8 cellular contexts compared by ENCODE assay signal in genomic region chr1:228236744-228237143, GRCh38. TPM values are rescaled to one million over a fixed set of nuclear protein-coding genes. Genes with fewer than 3 reads are reported as not detected.
DNase-seq lines count a peak whose midpoint lies in the region; ATAC-seq, FAIRE-seq and TF ChIP-seq lines count a peak whose summit lies in the region.

No MANE protein-coding gene starts in this region.

- WGBS in HepG2 (ENCODE audit: low lambda C conversion rate), result 8% methylated on average over 5 of the region's 5 CpGs

- peak; percentile 68 for FAIRE-seq in HepG2 (lab: Jason Lieb, UNC)

- H3K79me2 ChIP-seq in HepG2 (ENCODE audit: insufficient read depth, low read length), result no peaks in the 10 kb centered on the region

- peaks cover 7% of the 10 kb centered on the region; the same call in 1 of the 2 replicates for H3K4me1 ChIP-seq in HepG2 (ENCODE audit: insufficient read depth, low read length)

- POLR2A ChIA-PET in HepG2 (lab: Yijun Ruan, JAX), result no interaction called here

- TF ChIP-seq CTCF in astrocyte of the cerebellum (IDR thresholded peaks at IDR 0.05; ENCODE audit: low read depth, low read length, missing control alignments) (peak; percentile 24), HepG2 (CRISPR knock-in tag; IDR thresholded peaks at IDR 0.05) (peak; percentile 67)

- H2AFZ ChIP-seq in HepG2 (ENCODE audit: low read length), result no peak overlapping the region

- TF ChIP-seq RAD21 in HepG2 (CRISPR knock-in tag; IDR thresholded peaks at IDR 0.05), result no peak

- H3K4me3 ChIP-seq in astrocyte of the cerebellum (ENCODE audit: low read depth, low read length) (no peak overlapping the region), HepG2 (replicated peaks in 1 of 3; ENCODE audit: insufficient read depth in 1 of 3, low read depth in 2 of 3, low read length in 3 of 3) (no peak overlapping the region)

- no TSS peak for BruUV-seq in HepG2 (replicated peaks; lab: Mats Ljungman, UMichigan)

- peak; percentile 45 for DNase-seq in D341Med (ENCODE audit: low spot score)
- DNase-seq in HT1080 (ENCODE audit: low read depth), result peak; percentile 46
- no peak for DNase-seq in astrocyte of the cerebellum (ENCODE audit: low read depth)
- peak; percentile 55 for DNase-seq in HepG2 (ENCODE audit: low spot score)
- DNase-seq in hippocampal formation (lab: John Stamatoyannopoulos, UW), result no peak
- no peak for DNase-seq in NCI-H345 (lab: John Stamatoyannopoulos, UW)
- no peak for DNase-seq in cerebellum (ENCODE audit: low spot score)

- no peak overlapping the region for H3K4me2 ChIP-seq in HepG2 (ENCODE audit: low read depth, low read length)

- CTCF ChIA-PET in HepG2 (lab: Yijun Ruan, JAX; ENCODE audit: low intra/inter-chr PET ratio, low total read pairs), result interaction anchor here (1.2 kb wide), 1 partner anchor 9 kb away, joined by 3 read pairs; no protein-coding TSS in a partner anchor

- no peaks in the 10 kb centered on the region for H3K36me3 ChIP-seq in HepG2 (replicated peaks in 1 of 2; ENCODE audit: control insufficient read depth in 1 of 2, insufficient read depth in 2 of 2, low read length in 2 of 2)

- H3K27ac ChIP-seq in HepG2 (ENCODE audit: extremely low read length, insufficient read depth, low read length), result no peak overlapping the region

- H4K20me1 ChIP-seq in HepG2 (ENCODE audit: insufficient read depth, low read length), result no peaks in the 10 kb centered on the region

- TF ChIP-seq POLR2A in HepG2 (IDR thresholded peaks at IDR 0.05; ENCODE audit: insufficient read depth in 1 of 2, low read depth in 2 of 2, low read length in 2 of 2), result no peak

- no peak overlapping the region for H3K9ac ChIP-seq in HepG2 (ENCODE audit: insufficient read depth, low read depth, low read length)

- TF ChIP-seq EP300 in HepG2 (IDR thresholded peaks at IDR 0.05; ENCODE audit: low read depth in 2 of 2, low read length in 2 of 2) (no peak), HepG2 (CRISPR knock-in tag; IDR thresholded peaks at IDR 0.05; ENCODE audit: borderline replicate concordance) (no peak)

- peaks cover 10% of the 10 kb centered on the region for H3K9me3 ChIP-seq in HepG2 (ENCODE audit: low read length)

- ATAC-seq in HepG2 (peak; percentile 96), HG03469 (IDR thresholded peaks at IDR 0.05; ENCODE audit: unreplicated experiment) (no peak)

- in situ Hi-C loops in astrocyte of the cerebellum (cut with HindIII; ENCODE audit: low sequenced_read_pairs) (no loop called here), HepG2 (cut with HindIII; ENCODE audit: extremely low pct_ligation_motif_present, low pct_unique_long_range_greater_than_20kb) (no loop called here)

- intact Hi-C loops in HepG2 (cut with micrococcal nuclease; ENCODE audit: unreplicated experiment), result no loop called here

- no peaks in the 10 kb centered on the region; a peak in 1 of 5 replicates for H3K27me3 ChIP-seq in HepG2 (ENCODE audit: control insufficient read depth in 1 of 2, insufficient read depth in 2 of 2, low read length in 2 of 2)

TF ChIP-seq in HepG2, 621 proteins besides CTCF, POLR2A, EP300 and RAD21 (continues in another document):
- TF ChIP-seq, protein P1, sequence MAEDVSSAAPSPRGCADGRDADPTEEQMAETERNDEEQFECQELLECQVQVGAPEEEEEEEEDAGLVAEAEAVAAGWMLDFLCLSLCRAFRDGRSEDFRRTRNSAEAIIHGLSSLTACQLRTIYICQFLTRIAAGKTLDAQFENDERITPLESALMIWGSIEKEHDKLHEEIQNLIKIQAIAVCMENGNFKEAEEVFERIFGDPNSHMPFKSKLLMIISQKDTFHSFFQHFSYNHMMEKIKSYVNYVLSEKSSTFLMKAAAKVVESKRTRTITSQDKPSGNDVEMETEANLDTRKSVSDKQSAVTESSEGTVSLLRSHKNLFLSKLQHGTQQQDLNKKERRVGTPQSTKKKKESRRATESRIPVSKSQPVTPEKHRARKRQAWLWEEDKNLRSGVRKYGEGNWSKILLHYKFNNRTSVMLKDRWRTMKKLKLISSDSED (CRISPR knock-in tag; IDR thresholded peaks at IDR 0.05), result no peak
- TF ChIP-seq NBN (conservative IDR thresholded peaks at IDR 0.05), result no peak
- no peak for TF ChIP-seq RBM22 (optimal IDR thresholded peaks at IDR 0.05; ENCODE audit: low read length)
- no peak for TF ChIP-seq SALL1 (CRISPR knock-in tag; IDR thresholded peaks at IDR 0.05)
- no peak for TF ChIP-seq ZNF230 (CRISPR knock-in tag; IDR thresholded peaks at IDR 0.05)
- TF ChIP-seq ZNF337 (CRISPR knock-in tag; IDR thresholded peaks at IDR 0.05; ENCODE audit: borderline replicate concordance, low read depth), result no peak
- peak; percentile 52; the same call in 1 of the 2 replicates for TF ChIP-seq SMC3 (IDR thresholded peaks at IDR 0.05; ENCODE audit: low read length)
- no peak for TF ChIP-seq RXRB (CRISPR knock-in tag; IDR thresholded peaks at IDR 0.05; ENCODE audit: borderline replicate concordance)
- TF ChIP-seq XBP1 (CRISPR knock-in tag; IDR thresholded peaks at IDR 0.05), result no peak
- 0 out of 4 replicates have a peak, but pooled peaks of 1 of the 2 experiments have one; percentile 21 for TF ChIP-seq HMGXB4 (CRISPR knock-in tag; IDR thresholded peaks at IDR 0.05; ENCODE audit: borderline replicate concordance in 1 of 2, low read depth in 1 of 2)
- TF ChIP-seq KLF11 (CRISPR knock-in tag; IDR thresholded peaks at IDR 0.05), result no peak
- TF ChIP-seq NR0B2 (CRISPR knock-in tag; IDR thresholded peaks at IDR 0.05), result no peak
- peak; percentile 52 for TF ChIP-seq XRCC5 (optimal IDR thresholded peaks at IDR 0.05; ENCODE audit: low read length)
- 0 out of 2 replicates have a peak, but pooled peaks have one; percentile 14 for TF ChIP-seq ZNF331 (CRISPR knock-in tag; IDR thresholded peaks at IDR 0.05)
- no peak for TF ChIP-seq ZNF225 (CRISPR knock-in tag; IDR thresholded peaks at IDR 0.05)
- TF ChIP-seq ZBTB46 (CRISPR knock-in tag; IDR thresholded peaks at IDR 0.05; ENCODE audit: borderline replicate concordance), result no peak
- TF ChIP-seq STAG1 (CRISPR knock-in tag; IDR thresholded peaks at IDR 0.05), result peak; percentile 49

RNA-seq across cellular contexts. Expression of gene OBSCN, which starts 28.9 kb away (rescaled TPM):
- total RNA-seq in HT1080 (2014; rRNA removed; shearing (Covaris generic)), result 0.66 and 2.3 TPM in 2 replicates
- polyA plus RNA-seq in HT1080 (2015; cell fraction: cytosol; rRNA removed), result 0.34 and 1.1 TPM in 2 replicates
- polyA plus RNA-seq in HT1080 (2015; cell fraction: nucleus; rRNA removed), result 1.5 and 4.2 TPM in 2 replicates
- total RNA-seq in HepG2 (2016; rRNA removed; fragmentation: Illumina TruSeq; extraction: Trizol) (0.08 and 0.20 TPM in 2 replicates), cerebellum (52.9 TPM)
- total RNA-seq in HepG2 (2016; cell fraction: cytosol; rRNA removed; fragmentation: Illumina TruSeq; extraction: Trizol; ENCODE audit: low read depth), result not detected in 2 replicates
- total RNA-seq in HepG2 (2016; cell fraction: insoluble cytoplasmic fraction; rRNA removed; fragmentation: Illumina TruSeq; extraction: Trizol), result 0.09 and 0.13 TPM in 2 replicates
- 0.06 and 0.07 TPM in 2 replicates for total RNA-seq in HepG2 (2016; cell fraction: membrane; rRNA removed; fragmentation: Illumina TruSeq; extraction: Trizol)
- total RNA-seq in HepG2 (2016; cell fraction: nucleus; rRNA removed; fragmentation: Illumina TruSeq; extraction: Trizol), result 0.12 TPM in 1 of 2 replicates, not detected in the other
- 0.10 and 0.20 TPM in 2 replicates for polyA plus RNA-seq in HepG2 (2011; rRNA removed)
- 0.03 and 0.07 TPM in 2 replicates for polyA plus RNA-seq in HepG2 (2011; cell fraction: cytosol; rRNA removed)
- polyA plus RNA-seq in HepG2 (2011; cell fraction: nucleus; rRNA removed), result 0.58 and 1.1 TPM in 2 replicates
- 0.09 and 0.55 TPM in 2 replicates for polyA plus RNA-seq in HepG2 (2012)
- polyA plus RNA-seq in HepG2 (2016; cell fraction: cytosol; fragmentation: Illumina TruSeq; extraction: Trizol; ENCODE audit: low read depth), result not detected in 2 replicates
- 0.08 and 0.10 TPM in 2 replicates for polyA plus RNA-seq in HepG2 (2016; cell fraction: insoluble cytoplasmic fraction; fragmentation: Illumina TruSeq; extraction: Trizol; ENCODE audit: low read depth)
- not detected in 2 replicates for polyA plus RNA-seq in HepG2 (2016; cell fraction: membrane; fragmentation: Illumina TruSeq; extraction: Trizol; ENCODE audit: low read depth)
- 0.14 and 0.32 TPM in 2 replicates for polyA plus RNA-seq in HepG2 (2016; cell fraction: nucleus; fragmentation: Illumina TruSeq; extraction: Trizol; ENCODE audit: insufficient read depth, low read depth)
- polyA minus RNA-seq in HepG2 (2011; rRNA and poly(A)+ RNA removed; ENCODE audit: low replicate concordance), result 0.24 and 23.5 TPM in 2 replicates
- 0.10 and 0.35 TPM in 2 replicates for polyA minus RNA-seq in HepG2 (2011; cell fraction: cytosol; rRNA and poly(A)+ RNA removed)
- polyA minus RNA-seq in HepG2 (2011; cell fraction: nucleus; rRNA and poly(A)+ RNA removed), result 0.52 and 0.99 TPM in 2 replicates

Comparison
In these comparisons a context has a peak if more than half of its experiments do, and no peak if none do; other contexts are left out.
1. DNase-seq: peak in D341Med (single experiment), HT1080 (single experiment) and HepG2 (single experiment); none in astrocyte of the cerebellum (single experiment), hippocampal formation (0 of 2), NCI-H345 (single experiment) and cerebellum (single experiment).
2. RNA of gene OBSCN, which starts 28.9 kb away (total RNA-seq): 52.9 TPM in cerebellum (single experiment); 0.66 to 2.3 TPM in HT1080 and 0.06 to 0.20 TPM in HepG2; every median in the first group is over 10 times any median in the second.